Comparison of ENCODE assay signal across 39 cellular contexts in genomic region chr6:83875843-83876242, GRCh38. TPM values are rescaled to one million over a fixed set of nuclear protein-coding genes. Genes with fewer than 3 reads are reported as not detected.
"Had no signal": no experiment of that assay in that cellular context is flagged by ENCODE, and none has a peak within 500 bp of the region (broad histone marks: within the 10 kb centered on the region; RNA-seq: fewer than 3 reads in every experiment).

No MANE protein-coding gene starts in this region.

- H3K27me3 ChIP-seq: MG63 had no signal

- H3K4me3 ChIP-seq: MG63 had no signal

- H3K36me3 ChIP-seq: MG63 had no signal

- H3K9me3 ChIP-seq: MG63 had no signal

- DNase-seq: Karpas-422, Kasumi-1, MG63, MM.1S, MV-4-11, NCI-H1048, NCI-H1092, NCI-H1092 treated with DMSO at 0.1 percent for 48 hours, NCI-H1105, NCI-H1105 treated with DMSO at 0.1 percent for 48 hours, NCI-H1417, NCI-H1417 treated with DMSO at 0.1 percent for 48 hours, NCI-H1436, NCI-H1436 treated with DMSO at 0.1 percent for 48 hours, NCI-H146, NCI-H1694, NCI-H1694 treated with DMSO at 0.1 percent for 48 hours, NCI-H187, NCI-H187 treated with DMSO at 0.1 percent for 48 hours, NCI-H1930, NCI-H2029, NCI-H2029 treated with DMSO at 0.1 percent for 48 hours, NCI-H2081, NCI-H2081 treated with DMSO at 0.1 percent for 48 hours, NCI-H2107, NCI-H2171, NCI-H2171 treated with DMSO at 0.1 percent for 48 hours, NCI-H2227 treated with DMSO at 0.1 percent for 48 hours, NCI-H226, NCI-H345, NCI-H446, NCI-H446 treated with DMSO at 0.1 percent for 48 hours, NCI-H510A, NCI-H510A treated with DMSO at 0.1 percent for 48 hours, NCI-H524 had no signal

RNA-seq across cellular contexts. Expression of gene RIPPLY2, which starts 22.7 kb away (rescaled TPM):
- total RNA-seq: LHCN-M2, M059J, MCF 10A, NCI-H460 had no signal
